8 cellular contexts compared by ENCODE assay signal in the genomic region with DNA sequence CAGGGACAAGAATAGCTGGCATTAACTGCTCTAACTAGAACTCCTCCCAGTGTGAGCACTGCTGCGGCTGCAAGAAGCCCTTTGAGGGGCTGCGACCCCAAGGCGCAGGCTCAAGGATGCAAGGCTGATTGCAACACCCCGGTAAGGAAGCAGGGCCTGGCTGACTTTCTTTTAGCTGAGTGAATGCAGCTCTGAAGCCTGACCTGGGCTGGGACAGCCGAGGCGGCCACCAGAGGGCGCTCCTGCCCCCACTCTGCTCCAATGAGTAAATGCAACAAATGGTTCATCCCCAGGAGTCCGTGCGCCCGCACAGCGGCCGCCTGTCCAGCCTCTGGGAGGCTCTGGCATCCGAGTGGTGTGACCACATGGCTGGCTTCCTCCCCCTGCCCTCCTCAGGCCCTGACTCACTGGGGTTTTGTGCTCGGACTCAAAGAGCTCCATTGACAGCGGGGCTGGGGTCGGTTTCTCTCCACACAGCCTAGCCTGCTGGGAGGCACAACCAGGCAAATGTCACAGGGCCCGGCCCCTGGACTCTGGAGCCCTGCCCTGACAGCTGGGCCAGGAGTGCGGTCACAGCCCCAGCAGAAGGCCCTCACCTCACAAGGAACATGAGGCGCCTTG. TPM values are rescaled to one million over a fixed set of nuclear protein-coding genes. Genes with fewer than 3 reads are reported as not detected.
A peak's percentile ranks its signal among the peaks of the same experiment; 100 is the strongest.
DNase-seq lines count a peak whose midpoint lies in the region; ATAC-seq and TF ChIP-seq lines count a peak whose summit lies in the region.

Gene SMIM5 (plus strand): TSS at position 572 of the 621 bp plus-strand sequence. CDS start 6,768 bp downstream, outside the sequence.

- peak; percentile 56 for DNase-seq in GM04503 (ENCODE audit: low read depth)
- DNase-seq in SKM-1 (lab: John Stamatoyannopoulos, UW; ENCODE audit: unreplicated experiment): peak; percentile 60
- peak; percentile 82 to 89 for DNase-seq in activated naive CD4-positive, alpha-beta T cell treated with anti-CD3 and anti-CD28 coated beads, Interleukin-2, amount 50 U/mL, for 72 hours (ENCODE audit: low spot score in 2 of 2)
- DNase-seq in globus pallidus (ENCODE audit: low spot score): peak; percentile 99
- peak; percentile 94 for DNase-seq in occipital lobe (lab: John Stamatoyannopoulos, UW)

- peak within 1 kb of the TSS in 4 of 5 donors; percentile 6 to 43 (median 17) for H3K4me3 ChIP-seq in subcutaneous abdominal adipose tissue (ENCODE audit: low read depth in 1 of 5, low read length in 5 of 5)

- no peak for TF ChIP-seq EP300 in Ishikawa (IDR thresholded peaks at IDR 0.05; ENCODE audit: borderline replicate concordance)

- no peaks in the 10 kb centered on the region for H3K9me3 Mint-ChIP-seq in activated naive CD4-positive, alpha-beta T cell treated with anti-CD3 and anti-CD28 coated beads, Interleukin-2, amount 50 U/mL, for 72 hours

- H3K36me3 Mint-ChIP-seq in activated naive CD4-positive, alpha-beta T cell treated with anti-CD3 and anti-CD28 coated beads, Interleukin-2, amount 50 U/mL, for 72 hours: no peaks in the 10 kb centered on the region

- no peak within 1 kb of the TSS for H3K27ac Mint-ChIP-seq in activated naive CD4-positive, alpha-beta T cell treated with anti-CD3 and anti-CD28 coated beads, Interleukin-2, amount 50 U/mL, for 72 hours

- peaks cover 2 to 20% (median 19%) of the 10 kb centered on the region in 5 donors for H3K4me1 ChIP-seq in subcutaneous abdominal adipose tissue (ENCODE audit: control insufficient read depth in 5 of 5, insufficient read depth in 5 of 5, low read length in 5 of 5)

- no peaks in the 10 kb centered on the region for H3K27me3 ChIP-seq in subcutaneous abdominal adipose tissue (ENCODE audit: control insufficient read depth in 5 of 5, insufficient read depth in 4 of 5, low read length in 5 of 5)

- H3K27ac ChIP-seq in subcutaneous abdominal adipose tissue (ENCODE audit: low read depth, low read length): peak within 1 kb of the TSS; percentile 41

- peak; percentile 87 to 93 for ATAC-seq in activated naive CD4-positive, alpha-beta T cell treated with anti-CD3 and anti-CD28 coated beads, Interleukin-2, amount 50 U/mL, for 72 hours
- no peak for ATAC-seq in HG03039 (IDR thresholded peaks at IDR 0.05; ENCODE audit: unreplicated experiment)

- TF ChIP-seq RAD21 in Ishikawa (IDR thresholded peaks at IDR 0.05; ENCODE audit: low read depth): peak; percentile 85

- H3K36me3 ChIP-seq in subcutaneous abdominal adipose tissue (ENCODE audit: control insufficient read depth in 5 of 5, insufficient read depth in 5 of 5, low read length in 5 of 5): peaks cover 0 to 33% (median 14%) of the 10 kb centered on the region in 5 donors

- peak within 1 kb of the TSS in 2 of 5 donors; percentile 31 to 59 for H3K9ac ChIP-seq in subcutaneous abdominal adipose tissue (ENCODE audit: low read length in 5 of 5)

- no peaks in the 10 kb centered on the region for H3K9me3 ChIP-seq in subcutaneous abdominal adipose tissue (ENCODE audit: control insufficient read depth in 5 of 5, low read length in 5 of 5)

TF ChIP-seq in Ishikawa, 13 proteins besides CTCF, POLR2A, EP300 and RAD21:
- TF ChIP-seq ZBTB7A (IDR thresholded peaks at IDR 0.05; ENCODE audit: low read depth) (no peak; the same call in 1 of the 2 replicates), YY1 (IDR thresholded peaks at IDR 0.05; ENCODE audit: low read depth) (peak; percentile 49; the same call in 1 of the 2 replicates), TAF1 (IDR thresholded peaks at IDR 0.05; ENCODE audit: low read depth) (0 out of 2 replicates have a peak, but pooled peaks have one; percentile 14), EGR1 (IDR thresholded peaks at IDR 0.05) (no peak), CEBPB (IDR thresholded peaks at IDR 0.05) (peak; percentile 77)
- TF ChIP-seq, protein P1, sequence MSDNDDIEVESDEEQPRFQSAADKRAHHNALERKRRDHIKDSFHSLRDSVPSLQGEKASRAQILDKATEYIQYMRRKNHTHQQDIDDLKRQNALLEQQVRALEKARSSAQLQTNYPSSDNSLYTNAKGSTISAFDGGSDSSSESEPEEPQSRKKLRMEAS (IDR thresholded peaks at IDR 0.05): peak; percentile 73

RNA-seq across cellular contexts. Expression of gene SMIM5, which starts in this region (rescaled TPM):
- total RNA-seq in activated naive CD4-positive, alpha-beta T cell treated with anti-CD3 and anti-CD28 coated beads, Interleukin-2, amount 50 U/mL, for 72 hours: under 1 TPM; 0.06 to 0.32 TPM
- total RNA-seq in occipital lobe: 0.47 TPM

Comparison
In these comparisons a context has a peak if more than half of its experiments do, and no peak if none do; other contexts are left out.
1. Peak in DNase-seq and ATAC-seq in activated naive CD4-positive, alpha-beta T cell treated with anti-CD3 and anti-CD28 coated beads, Interleukin-2, amount 50 U/mL, for 72 hours; RNA of the gene not detected or under 1 TPM.
2. Peak in DNase-seq in occipital lobe; RNA of the gene not detected or under 1 TPM.